Comparison of ENCODE assay signal across 8 cellular contexts in the genomic region with DNA sequence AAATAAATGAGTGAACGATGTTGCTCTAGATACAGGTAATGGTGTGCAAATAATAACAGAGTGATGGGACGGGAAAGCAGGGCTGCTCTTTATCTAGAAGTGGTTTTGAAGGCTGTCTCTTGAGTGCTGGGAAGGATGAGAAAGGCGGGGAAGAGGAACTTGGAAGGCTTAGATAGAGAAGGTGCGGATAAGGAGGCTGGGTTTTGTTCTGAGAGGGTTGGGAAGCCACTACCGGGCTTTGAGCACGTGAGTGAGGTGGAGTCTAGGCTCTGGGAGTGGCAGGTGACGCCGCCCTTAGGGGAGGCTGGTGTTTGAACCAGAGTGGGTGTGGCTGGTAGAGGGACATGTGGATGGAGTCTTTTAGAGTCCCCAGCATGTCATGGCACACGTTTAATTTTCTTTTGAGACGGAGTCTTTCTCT. TPM values are rescaled to one million over a fixed set of nuclear protein-coding genes. Genes with fewer than 3 reads are reported as not detected.
DNase-seq lines count a peak whose midpoint lies in the region; ATAC-seq, FAIRE-seq and TF ChIP-seq lines count a peak whose summit lies in the region.

No MANE protein-coding gene starts in this region.

- H2AFZ ChIP-seq in neuronal stem cell (ENCODE audit: low read length): peak overlapping the region; percentile 100

- no peak overlapping the region for H2AK5ac ChIP-seq in neuronal stem cell (ENCODE audit: low read depth, low read length)

- DNase-seq in A549 (ENCODE audit: low read depth in 1 of 2, low spot score in 1 of 2) (peak; percentile 83 to 86), Peyer's patch (peak; percentile 44 to 76 (median 69)), fibroblast of gingiva (ENCODE audit: low read depth) (peak; percentile 46), neuronal stem cell (ENCODE audit: low spot score) (peak; percentile 24), suprapubic skin (ENCODE audit: low spot score in 2 of 2) (no peak)
- DNase-seq in Jurkat, Clone E6-1 (ENCODE audit: low read depth, low spot score): peak; percentile 88
- peak; percentile 56 for DNase-seq in activated T-cell treated with anti-CD3 and anti-CD28 coated beads, Interleukin-2, amount 50 U/mL, for 4 hours

- H3K4me1 ChIP-seq in A549 (peaks cover 13% of the 10 kb centered on the region; the same call in 1 of the 3 replicates), Peyer's patch (peaks cover 0 to 22% (median 18%) of the 10 kb centered on the region in 4 donors), neuronal stem cell (ENCODE audit: control insufficient read depth in 2 of 2, insufficient read depth in 1 of 2, low read depth in 1 of 2, low read length in 2 of 2) (peaks cover 4 to 5% of the 10 kb centered on the region in 2 donors), suprapubic skin (peaks cover 30% of the 10 kb centered on the region)

- H4K91ac ChIP-seq in neuronal stem cell (ENCODE audit: low read depth, low read length, poor library complexity): no peak overlapping the region

- 9% methylated on average over 10 of the region's 10 CpGs for WGBS in A549 (ENCODE audit: missing lambda C conversion rate)
- no CpG with 5 or more reads among the region's 10 CpGs for WGBS in neuronal stem cell (ENCODE audit: extremely low coverage in 2 of 2, insufficient read length in 2 of 2, insufficient replicate concordance in 1 of 2), 2 donors
- WGBS in suprapubic skin: 7% methylated on average over 10 of the region's 10 CpGs

- H2BK120ac ChIP-seq in neuronal stem cell (ENCODE audit: low read depth, low read length): no peak overlapping the region

- no peak overlapping the region for H3K14ac ChIP-seq in neuronal stem cell (ENCODE audit: low read length)

- H4K8ac ChIP-seq in neuronal stem cell (ENCODE audit: low read depth, low read length): no peak overlapping the region

- no peak overlapping the region for H2BK5ac ChIP-seq in neuronal stem cell (ENCODE audit: low read length)

- H3K9ac ChIP-seq in neuronal stem cell (ENCODE audit: low read depth, low read length, poor library complexity): peak overlapping the region; percentile 63

- peak overlapping the region; percentile 69 for H3K4me2 ChIP-seq in A549
- peak overlapping the region; percentile 85 for H3K4me2 ChIP-seq in neuronal stem cell (ENCODE audit: insufficient read depth, low read length, poor library complexity, severe bottlenecking)

- peak overlapping the region; percentile 65 for H3K18ac ChIP-seq in neuronal stem cell (ENCODE audit: low read length)

- H3K4me3 Mint-ChIP-seq in activated T-cell treated with anti-CD3 and anti-CD28 coated beads, Interleukin-2, amount 50 U/mL, for 4 hours: peak overlapping the region; percentile 91

- CTCF ChIA-PET in A549 (lab: Yijun Ruan, JAX): interaction anchor here (0.6 kb wide), 1 partner anchor 231 kb away, joined by 4 read pairs; no protein-coding TSS in a partner anchor

- H3K36me3 Mint-ChIP-seq in activated T-cell treated with anti-CD3 and anti-CD28 coated beads, Interleukin-2, amount 50 U/mL, for 4 hours (ENCODE audit: insufficient read depth): peaks cover 12% of the 10 kb centered on the region

- H3K4ac ChIP-seq in neuronal stem cell (ENCODE audit: low read length): no peak overlapping the region

- H3K27me3 Mint-ChIP-seq in activated T-cell treated with anti-CD3 and anti-CD28 coated beads, Interleukin-2, amount 50 U/mL, for 4 hours (ENCODE audit: low read depth): no peaks in the 10 kb centered on the region

- ATAC-seq in A549 (peak; percentile 82 to 90), GM18520 (IDR thresholded peaks at IDR 0.05; ENCODE audit: unreplicated experiment) (peak; percentile 34)
- peak; percentile 58 to 61 for ATAC-seq in activated T-cell treated with anti-CD3 and anti-CD28 coated beads, Interleukin-2, amount 50 U/mL, for 4 hours

- POLR2A ChIA-PET in A549 (lab: Yijun Ruan, JAX): no interaction called here

- TF ChIP-seq CTCF in A549 (IDR thresholded peaks at IDR 0.05): no peak
- no peak for TF ChIP-seq CTCF in Peyer's patch (IDR thresholded peaks at IDR 0.05)
- no peak for TF ChIP-seq CTCF in suprapubic skin (IDR thresholded peaks at IDR 0.05)

- H3K23ac ChIP-seq in neuronal stem cell (ENCODE audit: low read depth, low read length, poor library complexity): peak overlapping the region; percentile 94

- peak overlapping the region; percentile 86 to 98 for H3K27ac ChIP-seq in A549
- peak overlapping the region; percentile 88 to 99 (median 93) for H3K27ac ChIP-seq in Peyer's patch
- H3K27ac ChIP-seq in neuronal stem cell (replicated peaks; ENCODE audit: low read length): no peak overlapping the region
- peak overlapping the region; percentile 92 for H3K27ac ChIP-seq in suprapubic skin

- FAIRE-seq in A549 (lab: Jason Lieb, UNC): no peak

- H3K4me1 Mint-ChIP-seq in activated T-cell treated with anti-CD3 and anti-CD28 coated beads, Interleukin-2, amount 50 U/mL, for 4 hours (ENCODE audit: low read depth): peaks cover 24% of the 10 kb centered on the region

- TF ChIP-seq RAD21 in A549 (conservative IDR thresholded peaks at IDR 0.05 in 1 of 2, IDR thresholded peaks at IDR 0.05 in 1 of 2): no peak

- peaks cover 7% of the 10 kb centered on the region for H3K79me1 ChIP-seq in neuronal stem cell (ENCODE audit: low read depth, low read length)

- H3K36me3 ChIP-seq in Peyer's patch: peaks cover 0 to 15% (median 0%) of the 10 kb centered on the region in 3 donors
- peaks cover 9 to 53% of the 10 kb centered on the region in 2 donors for H3K36me3 ChIP-seq in neuronal stem cell (replicated peaks in 1 of 2; ENCODE audit: control insufficient read depth in 2 of 2, insufficient read depth in 2 of 2, low read length in 2 of 2)
- H3K36me3 ChIP-seq in suprapubic skin: peaks cover 15% of the 10 kb centered on the region

- H2BK12ac ChIP-seq in neuronal stem cell (ENCODE audit: low read length): no peak overlapping the region

- H3K27me3 ChIP-seq in Peyer's patch (no peaks in the 10 kb centered on the region), neuronal stem cell (ENCODE audit: control insufficient read depth in 3 of 3, insufficient read depth in 3 of 3, low read depth in 1 of 3, low read length in 3 of 3) (no peaks in the 10 kb centered on the region), suprapubic skin (no peaks in the 10 kb centered on the region)

- H3K9me3 ChIP-seq in A549 (peaks cover 9% of the 10 kb centered on the region; the same call in 2 of the 3 replicates), Peyer's patch (no peaks in the 10 kb centered on the region), neuronal stem cell (replicated peaks in 1 of 2; ENCODE audit: control insufficient read depth in 2 of 2, insufficient read depth in 1 of 2, low read depth in 1 of 2, low read length in 2 of 2) (peaks cover 7 to 20% of the 10 kb centered on the region in 2 donors), suprapubic skin (no peaks in the 10 kb centered on the region)

- H3K9me3 Mint-ChIP-seq in activated T-cell treated with anti-CD3 and anti-CD28 coated beads, Interleukin-2, amount 50 U/mL, for 4 hours: no peaks in the 10 kb centered on the region

- H3K4me3 ChIP-seq in A549 (peak overlapping the region; percentile 87), Peyer's patch (peak overlapping the region; percentile 78 to 98 (median 88)), neuronal stem cell (ENCODE audit: low read length in 2 of 2) (peak overlapping the region; percentile 86 to 99), suprapubic skin (peak overlapping the region; percentile 83)
- peak overlapping the region; percentile 85 for H3K4me3 ChIP-seq in Jurkat, Clone E6-1 (ENCODE audit: low read length)

- TF ChIP-seq EP300 in A549 (IDR thresholded peaks at IDR 0.05) (no peak), suprapubic skin (IDR thresholded peaks at IDR 0.05) (no peak)

- H2BK15ac ChIP-seq in neuronal stem cell (ENCODE audit: low read length): no peak overlapping the region

- TF ChIP-seq POLR2A in A549 (IDR thresholded peaks at IDR 0.05; ENCODE audit: low read length) (no peak), Peyer's patch (IDR thresholded peaks at IDR 0.05) (no peak), suprapubic skin (IDR thresholded peaks at IDR 0.05) (no peak)

RNA-seq across cellular contexts. Expression of a gene that starts 0.8 kb away (rescaled TPM):
- 18.2 and 18.4 TPM in 2 replicates for polyA plus RNA-seq in A549 (2011; rRNA removed)
- 45.1 and 50.4 TPM in 2 replicates for polyA plus RNA-seq in A549 (2012; cell fraction: cytosol; rRNA removed)
- 56.6 and 76.6 TPM in 2 replicates for polyA plus RNA-seq in A549 (2012; cell fraction: nucleus; rRNA removed)
- polyA plus RNA-seq in A549 (2017; fragmentation: RNase III; extraction: RNeasy Plus Mini Kit Qiagen cat#74134 plus additional on column Dnase treatment): 27.2 to 27.6 TPM (median 27.5 TPM) in 3 replicates
- polyA minus RNA-seq in A549 (2011; rRNA and poly(A)+ RNA removed): 22.9 and 36.1 TPM in 2 replicates
- polyA plus RNA-seq in Jurkat, Clone E6-1 (2012; ENCODE audit: insufficient read depth, insufficient read length): 70.6 TPM
- total RNA-seq in Peyer's patch: 10 to 100 TPM; 18.2 to 26.3 (median 24.5) TPM
- total RNA-seq in activated T-cell treated with anti-CD3 and anti-CD28 coated beads, Interleukin-2, amount 50 U/mL, for 4 hours: 10 to 100 TPM; 80.0 to 93.9 (median 80.6) TPM
- polyA plus RNA-seq in neuronal stem cell (2013, experiment 1 of 2): 15.0 TPM
- 14.5 TPM for polyA plus RNA-seq in neuronal stem cell (2013, experiment 2 of 2)
- 10 to 100 TPM; 14.4 to 34.9 (median 26.0) TPM for total RNA-seq in suprapubic skin

RNA-seq across cellular contexts. Expression of a gene that starts 0.9 kb away (rescaled TPM):
- polyA plus RNA-seq in A549 (2011; rRNA removed): 39.3 and 42.4 TPM in 2 replicates
- polyA plus RNA-seq in A549 (2012; cell fraction: cytosol; rRNA removed): 31.8 and 35.5 TPM in 2 replicates
- polyA plus RNA-seq in A549 (2012; cell fraction: nucleus; rRNA removed): 154 and 201 TPM in 2 replicates
- polyA plus RNA-seq in A549 (2017; fragmentation: RNase III; extraction: RNeasy Plus Mini Kit Qiagen cat#74134 plus additional on column Dnase treatment): 42.3 to 43.9 TPM (median 43.6 TPM) in 3 replicates
- 19.3 and 21.0 TPM in 2 replicates for polyA minus RNA-seq in A549 (2011; rRNA and poly(A)+ RNA removed)
- polyA plus RNA-seq in Jurkat, Clone E6-1 (2012; ENCODE audit: insufficient read depth, insufficient read length): 83.5 TPM
- total RNA-seq in Peyer's patch: 100 to 1,000 TPM in 1 of 4 donors, 10 to 100 TPM in 3; 32.9 to 157 (median 75.8) TPM
- 10 to 100 TPM; 66.8 to 76.6 (median 71.8) TPM for total RNA-seq in activated T-cell treated with anti-CD3 and anti-CD28 coated beads, Interleukin-2, amount 50 U/mL, for 4 hours
- polyA plus RNA-seq in neuronal stem cell (2013, experiment 1 of 2): 103 TPM
- 101 TPM for polyA plus RNA-seq in neuronal stem cell (2013, experiment 2 of 2)
- total RNA-seq in suprapubic skin: 10 to 100 TPM; 32.1 to 58.7 (median 38.7) TPM

RNA-seq across cellular contexts. Expression of a gene that starts 29.6 kb away (rescaled TPM):
- 0.85 and 0.92 TPM in 2 replicates for polyA plus RNA-seq in A549 (2011; rRNA removed)
- polyA plus RNA-seq in A549 (2012; cell fraction: cytosol; rRNA removed): 1.3 and 1.8 TPM in 2 replicates
- 4.5 and 4.8 TPM in 2 replicates for polyA plus RNA-seq in A549 (2012; cell fraction: nucleus; rRNA removed)
- 1.3 to 1.7 TPM (median 1.6 TPM) in 3 replicates for polyA plus RNA-seq in A549 (2017; fragmentation: RNase III; extraction: RNeasy Plus Mini Kit Qiagen cat#74134 plus additional on column Dnase treatment)
- polyA minus RNA-seq in A549 (2011; rRNA and poly(A)+ RNA removed): 0.78 and 1.9 TPM in 2 replicates
- 15.9 TPM for polyA plus RNA-seq in Jurkat, Clone E6-1 (2012; ENCODE audit: insufficient read depth, insufficient read length)
- total RNA-seq in Peyer's patch: 10 to 100 TPM; 11.2 to 24.8 (median 13.2) TPM
- total RNA-seq in activated T-cell treated with anti-CD3 and anti-CD28 coated beads, Interleukin-2, amount 50 U/mL, for 4 hours: 10 to 100 TPM in 1 of 3 donors, 1 to 10 TPM in 2; 8.9 to 11.1 (median 8.9) TPM
- polyA plus RNA-seq in neuronal stem cell (2013, experiment 1 of 2): 6.8 TPM
- 7.2 TPM for polyA plus RNA-seq in neuronal stem cell (2013, experiment 2 of 2)
- 10 to 100 TPM in 3 of 4 donors, 1 to 10 TPM in 1; 4.9 to 14.6 (median 10.6) TPM for total RNA-seq in suprapubic skin

Comparison
In these comparisons a context has a peak if more than half of its experiments do, and no peak if none do; other contexts are left out.
1. ATAC-seq: peak in every context shown above with its lines; median percentile 86 in A549; 60 in activated T-cell treated with anti-CD3 and anti-CD28 coated beads, Interleukin-2, amount 50 U/mL, for 4 hours; 34 in GM18520.
2. DNase-seq: peak in A549 (2 of 2), Jurkat, Clone E6-1 (single experiment), Peyer's patch (3 of 3), activated T-cell treated with anti-CD3 and anti-CD28 coated beads, Interleukin-2, amount 50 U/mL, for 4 hours (single experiment), fibroblast of gingiva (single experiment) and neuronal stem cell (single experiment); none in suprapubic skin (0 of 2).
3. Peak in every context shown above with its lines, with median percentiles within 50 percentile points of each other: H3K4me3 ChIP-seq.